ENCODE assay signal across 1 cellular context in the genomic region with DNA sequence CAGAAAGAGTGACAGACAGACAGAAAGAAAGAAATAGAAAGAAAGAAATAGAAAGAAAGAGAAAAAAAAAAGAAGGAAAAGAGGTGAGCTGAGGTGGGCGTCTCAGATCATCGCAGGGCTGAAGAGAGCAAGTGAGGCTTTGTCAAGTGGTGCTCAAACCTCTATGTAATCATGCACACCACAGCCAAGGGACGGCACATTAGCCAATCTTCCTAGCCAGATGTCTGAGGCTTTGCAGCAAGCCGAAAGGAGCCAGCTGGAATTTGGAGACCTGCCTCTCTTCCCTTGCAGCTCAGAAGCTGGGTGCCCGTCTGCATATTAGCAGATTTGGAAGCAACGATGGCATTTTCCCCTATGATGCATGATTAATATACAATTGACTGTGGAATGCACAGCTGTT.
TF ChIP-seq lines count a peak whose summit lies in the region.

No MANE protein-coding gene starts in this region.

TF ChIP-seq in H1, 55 proteins besides CTCF, POLR2A, EP300 and RAD21 (continued from another document):
- TF ChIP-seq, protein P1, sequence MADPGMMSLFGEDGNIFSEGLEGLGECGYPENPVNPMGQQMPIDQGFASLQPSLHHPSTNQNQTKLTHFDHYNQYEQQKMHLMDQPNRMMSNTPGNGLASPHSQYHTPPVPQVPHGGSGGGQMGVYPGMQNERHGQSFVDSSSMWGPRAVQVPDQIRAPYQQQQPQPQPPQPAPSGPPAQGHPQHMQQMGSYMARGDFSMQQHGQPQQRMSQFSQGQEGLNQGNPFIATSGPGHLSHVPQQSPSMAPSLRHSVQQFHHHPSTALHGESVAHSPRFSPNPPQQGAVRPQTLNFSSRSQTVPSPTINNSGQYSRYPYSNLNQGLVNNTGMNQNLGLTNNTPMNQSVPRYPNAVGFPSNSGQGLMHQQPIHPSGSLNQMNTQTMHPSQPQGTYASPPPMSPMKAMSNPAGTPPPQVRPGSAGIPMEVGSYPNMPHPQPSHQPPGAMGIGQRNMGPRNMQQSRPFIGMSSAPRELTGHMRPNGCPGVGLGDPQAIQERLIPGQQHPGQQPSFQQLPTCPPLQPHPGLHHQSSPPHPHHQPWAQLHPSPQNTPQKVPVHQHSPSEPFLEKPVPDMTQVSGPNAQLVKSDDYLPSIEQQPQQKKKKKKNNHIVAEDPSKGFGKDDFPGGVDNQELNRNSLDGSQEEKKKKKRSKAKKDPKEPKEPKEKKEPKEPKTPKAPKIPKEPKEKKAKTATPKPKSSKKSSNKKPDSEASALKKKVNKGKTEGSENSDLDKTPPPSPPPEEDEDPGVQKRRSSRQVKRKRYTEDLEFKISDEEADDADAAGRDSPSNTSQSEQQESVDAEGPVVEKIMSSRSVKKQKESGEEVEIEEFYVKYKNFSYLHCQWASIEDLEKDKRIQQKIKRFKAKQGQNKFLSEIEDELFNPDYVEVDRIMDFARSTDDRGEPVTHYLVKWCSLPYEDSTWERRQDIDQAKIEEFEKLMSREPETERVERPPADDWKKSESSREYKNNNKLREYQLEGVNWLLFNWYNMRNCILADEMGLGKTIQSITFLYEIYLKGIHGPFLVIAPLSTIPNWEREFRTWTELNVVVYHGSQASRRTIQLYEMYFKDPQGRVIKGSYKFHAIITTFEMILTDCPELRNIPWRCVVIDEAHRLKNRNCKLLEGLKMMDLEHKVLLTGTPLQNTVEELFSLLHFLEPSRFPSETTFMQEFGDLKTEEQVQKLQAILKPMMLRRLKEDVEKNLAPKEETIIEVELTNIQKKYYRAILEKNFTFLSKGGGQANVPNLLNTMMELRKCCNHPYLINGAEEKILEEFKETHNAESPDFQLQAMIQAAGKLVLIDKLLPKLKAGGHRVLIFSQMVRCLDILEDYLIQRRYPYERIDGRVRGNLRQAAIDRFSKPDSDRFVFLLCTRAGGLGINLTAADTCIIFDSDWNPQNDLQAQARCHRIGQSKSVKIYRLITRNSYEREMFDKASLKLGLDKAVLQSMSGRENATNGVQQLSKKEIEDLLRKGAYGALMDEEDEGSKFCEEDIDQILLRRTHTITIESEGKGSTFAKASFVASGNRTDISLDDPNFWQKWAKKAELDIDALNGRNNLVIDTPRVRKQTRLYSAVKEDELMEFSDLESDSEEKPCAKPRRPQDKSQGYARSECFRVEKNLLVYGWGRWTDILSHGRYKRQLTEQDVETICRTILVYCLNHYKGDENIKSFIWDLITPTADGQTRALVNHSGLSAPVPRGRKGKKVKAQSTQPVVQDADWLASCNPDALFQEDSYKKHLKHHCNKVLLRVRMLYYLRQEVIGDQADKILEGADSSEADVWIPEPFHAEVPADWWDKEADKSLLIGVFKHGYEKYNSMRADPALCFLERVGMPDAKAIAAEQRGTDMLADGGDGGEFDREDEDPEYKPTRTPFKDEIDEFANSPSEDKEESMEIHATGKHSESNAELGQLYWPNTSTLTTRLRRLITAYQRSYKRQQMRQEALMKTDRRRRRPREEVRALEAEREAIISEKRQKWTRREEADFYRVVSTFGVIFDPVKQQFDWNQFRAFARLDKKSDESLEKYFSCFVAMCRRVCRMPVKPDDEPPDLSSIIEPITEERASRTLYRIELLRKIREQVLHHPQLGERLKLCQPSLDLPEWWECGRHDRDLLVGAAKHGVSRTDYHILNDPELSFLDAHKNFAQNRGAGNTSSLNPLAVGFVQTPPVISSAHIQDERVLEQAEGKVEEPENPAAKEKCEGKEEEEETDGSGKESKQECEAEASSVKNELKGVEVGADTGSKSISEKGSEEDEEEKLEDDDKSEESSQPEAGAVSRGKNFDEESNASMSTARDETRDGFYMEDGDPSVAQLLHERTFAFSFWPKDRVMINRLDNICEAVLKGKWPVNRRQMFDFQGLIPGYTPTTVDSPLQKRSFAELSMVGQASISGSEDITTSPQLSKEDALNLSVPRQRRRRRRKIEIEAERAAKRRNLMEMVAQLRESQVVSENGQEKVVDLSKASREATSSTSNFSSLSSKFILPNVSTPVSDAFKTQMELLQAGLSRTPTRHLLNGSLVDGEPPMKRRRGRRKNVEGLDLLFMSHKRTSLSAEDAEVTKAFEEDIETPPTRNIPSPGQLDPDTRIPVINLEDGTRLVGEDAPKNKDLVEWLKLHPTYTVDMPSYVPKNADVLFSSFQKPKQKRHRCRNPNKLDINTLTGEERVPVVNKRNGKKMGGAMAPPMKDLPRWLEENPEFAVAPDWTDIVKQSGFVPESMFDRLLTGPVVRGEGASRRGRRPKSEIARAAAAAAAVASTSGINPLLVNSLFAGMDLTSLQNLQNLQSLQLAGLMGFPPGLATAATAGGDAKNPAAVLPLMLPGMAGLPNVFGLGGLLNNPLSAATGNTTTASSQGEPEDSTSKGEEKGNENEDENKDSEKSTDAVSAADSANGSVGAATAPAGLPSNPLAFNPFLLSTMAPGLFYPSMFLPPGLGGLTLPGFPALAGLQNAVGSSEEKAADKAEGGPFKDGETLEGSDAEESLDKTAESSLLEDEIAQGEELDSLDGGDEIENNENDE (IDR thresholded peaks at IDR 0.05; ENCODE audit: insufficient replicate concordance, low read length), result no peak
- TF ChIP-seq TAF1 (IDR thresholded peaks at IDR 0.05; ENCODE audit: low read depth, low read length) (no peak), SIRT6 (IDR thresholded peaks at IDR 0.05; ENCODE audit: low read length) (no peak), CBX8 (IDR thresholded peaks at IDR 0.05; ENCODE audit: borderline replicate concordance, low read depth, low read length) (no peak), TEAD4 (IDR thresholded peaks at IDR 0.05; ENCODE audit: low read depth, low read length) (no peak), TBP (IDR thresholded peaks at IDR 0.05; ENCODE audit: low read depth, low read length) (no peak), SAP30 (IDR thresholded peaks at IDR 0.05; ENCODE audit: insufficient read depth, insufficient replicate concordance, low read length) (no peak)
- TF ChIP-seq, protein P2, sequence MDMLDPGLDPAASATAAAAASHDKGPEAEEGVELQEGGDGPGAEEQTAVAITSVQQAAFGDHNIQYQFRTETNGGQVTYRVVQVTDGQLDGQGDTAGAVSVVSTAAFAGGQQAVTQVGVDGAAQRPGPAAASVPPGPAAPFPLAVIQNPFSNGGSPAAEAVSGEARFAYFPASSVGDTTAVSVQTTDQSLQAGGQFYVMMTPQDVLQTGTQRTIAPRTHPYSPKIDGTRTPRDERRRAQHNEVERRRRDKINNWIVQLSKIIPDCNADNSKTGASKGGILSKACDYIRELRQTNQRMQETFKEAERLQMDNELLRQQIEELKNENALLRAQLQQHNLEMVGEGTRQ (IDR thresholded peaks at IDR 0.05; ENCODE audit: low read length), result no peak
